In genomic region chr9:15079989-15080388, GRCh38 we compare ENCODE assay signal across 31 cellular contexts.
"Had no signal": no experiment of that assay in that cellular context is flagged by ENCODE, and none has a peak within 500 bp of the region (broad histone marks: within the 10 kb centered on the region; RNA-seq: fewer than 3 reads in every experiment).

No MANE protein-coding gene starts in this region.

- H3K36me3 Mint-ChIP-seq: activated naive CD4-positive, alpha-beta T cell treated with anti-CD3 and anti-CD28 coated beads, Interleukin-2, amount 50 U/mL, for 24 hours had no signal

- ATAC-seq: activated CD8-positive, alpha-beta T cell treated with anti-CD3 and anti-CD28 coated beads for 36 hours; activated naive CD8-positive, alpha-beta T cell treated with anti-CD3 and anti-CD28 coated beads, Interleukin-2, amount 50 U/mL, for 24 hours; activated T-cell treated with anti-CD3 and anti-CD28 coated beads, Interleukin-2, amount 50 U/mL, for 4 hours; activated T-helper 17 cell treated with anti-CD3 and anti-CD28 coated beads, Interleukin-2, amount 50 U/mL, for 72 hours; body of pancreas; effector memory CD8-positive, alpha-beta T cell; gastroesophageal sphincter had no signal

- H3K4me1 Mint-ChIP-seq: activated CD4-positive, alpha-beta T cell treated with anti-CD3 and anti-CD28 coated beads, Interleukin-2, amount 10 ng/mL, durations not matched to agents 7 days and 5 days; activated naive CD4-positive, alpha-beta T cell treated with anti-CD3 and anti-CD28 coated beads, Interleukin-2, amount 50 U/mL, for 24 hours; activated naive CD8-positive, alpha-beta T cell treated with anti-CD3 and anti-CD28 coated beads for 36 hours; activated naive CD8-positive, alpha-beta T cell treated with anti-CD3 and anti-CD28 coated beads, Interleukin-2, amount 50 U/mL, for 24 hours; activated T-helper 17 cell treated with anti-CD3 and anti-CD28 coated beads, Interleukin-2, amount 50 U/mL, for 72 hours had no signal

- H3K9me3 Mint-ChIP-seq: activated CD8-positive, alpha-beta T cell treated with anti-CD3 and anti-CD28 coated beads for 36 hours; activated naive CD8-positive, alpha-beta T cell treated with anti-CD3 and anti-CD28 coated beads, Interleukin-2, amount 50 U/mL, for 24 hours; effector memory CD8-positive, alpha-beta T cell had no signal

- FAIRE-seq: colon, endometrium, endothelial cell of umbilical vein had no signal

- H3K27me3 Mint-ChIP-seq: activated CD8-positive, alpha-beta T cell treated with anti-CD3 and anti-CD28 coated beads for 36 hours; activated naive CD4-positive, alpha-beta T cell treated with anti-CD3 and anti-CD28 coated beads, Interleukin-2, amount 50 U/mL, for 24 hours; activated naive CD8-positive, alpha-beta T cell treated with anti-CD3 and anti-CD28 coated beads for 36 hours had no signal

- H3K27me3 ChIP-seq: adrenal gland, body of pancreas, gastroesophageal sphincter had no signal

- H3K4me3 Mint-ChIP-seq: activated CD4-positive, alpha-beta T cell treated with anti-CD3 and anti-CD28 coated beads, Interleukin-2, amount 10 ng/mL, durations not matched to agents 7 days and 5 days; activated CD8-positive, alpha-beta T cell treated with anti-CD3 and anti-CD28 coated beads for 36 hours; activated naive CD4-positive, alpha-beta T cell treated with anti-CD3 and anti-CD28 coated beads, Interleukin-2, amount 50 U/mL, for 24 hours; activated naive CD8-positive, alpha-beta T cell treated with anti-CD3 and anti-CD28 coated beads for 36 hours; activated naive CD8-positive, alpha-beta T cell treated with anti-CD3 and anti-CD28 coated beads, Interleukin-2, amount 50 U/mL, for 24 hours; activated T-cell treated with anti-CD3 and anti-CD28 coated beads, Interleukin-2, amount 50 U/mL, for 4 hours; activated T-helper 17 cell treated with anti-CD3 and anti-CD28 coated beads, Interleukin-2, amount 50 U/mL, for 72 hours; effector memory CD8-positive, alpha-beta T cell had no signal

- H3K36me3 ChIP-seq: adrenal gland, esophagus squamous epithelium, gastroesophageal sphincter had no signal

- H3K27ac Mint-ChIP-seq: activated CD4-positive, alpha-beta T cell treated with anti-CD3 and anti-CD28 coated beads, Interleukin-2, amount 10 ng/mL, durations not matched to agents 7 days and 5 days; activated CD8-positive, alpha-beta T cell treated with anti-CD3 and anti-CD28 coated beads for 36 hours; activated naive CD4-positive, alpha-beta T cell treated with anti-CD3 and anti-CD28 coated beads, Interleukin-2, amount 50 U/mL, for 24 hours; activated naive CD8-positive, alpha-beta T cell treated with anti-CD3 and anti-CD28 coated beads for 36 hours; activated naive CD8-positive, alpha-beta T cell treated with anti-CD3 and anti-CD28 coated beads, Interleukin-2, amount 50 U/mL, for 24 hours; activated T-helper 17 cell treated with anti-CD3 and anti-CD28 coated beads, Interleukin-2, amount 50 U/mL, for 72 hours; effector memory CD8-positive, alpha-beta T cell had no signal

- H3K4me3 ChIP-seq: adrenal gland, body of pancreas, esophagus squamous epithelium, gastroesophageal sphincter had no signal

- DNase-seq: activated CD4-positive, alpha-beta T cell treated with anti-CD3 and anti-CD28 coated beads for 1 hour; activated CD4-positive, alpha-beta T cell treated with anti-CD3 and anti-CD28 coated beads for 4 hours; activated CD4-positive, alpha-beta T cell treated with anti-CD3 and anti-CD28 coated beads, Interleukin-2, amount 10 ng/mL, durations not matched to agents 7 days and 5 days; activated CD4-positive, alpha-beta T cell treated with anti-CD3 and anti-CD28 coated beads, Interleukin-2, amount 50 U/mL, for 4 hours; activated CD8-positive, alpha-beta memory T cell treated with anti-CD3 and anti-CD28 coated beads for 24 hours; activated CD8-positive, alpha-beta T cell treated with anti-CD3 and anti-CD28 coated beads for 36 hours; activated effector memory CD4-positive, alpha-beta T cell treated with Interleukin-2 at 50 U/mL for 16 hours; activated gamma-delta T cell treated with Interleukin-2 at 50 U/mL for 16 hours; activated naive CD4-positive, alpha-beta T cell treated with Interleukin-2 at 50 U/mL for 16 hours; activated naive CD8-positive, alpha-beta T cell treated with anti-CD3 and anti-CD28 coated beads for 36 hours; activated naive CD8-positive, alpha-beta T cell treated with anti-CD3 and anti-CD28 coated beads, Interleukin-2, amount 50 U/mL, for 24 hours; activated T-cell treated with anti-CD3 and anti-CD28 coated beads, Interleukin-2, amount 50 U/mL, for 4 hours; adrenal gland; amygdala; aorta; body of pancreas; caudate nucleus; cortex of kidney; dermis blood vessel endothelial cell; effector CD4-positive, alpha-beta T cell; effector memory CD8-positive, alpha-beta T cell; esophagus squamous epithelium; foreskin melanocyte; T-helper 2 cell had no signal

- H3K27ac ChIP-seq: epithelial cell of prostate, esophagus squamous epithelium, gastroesophageal sphincter had no signal

- H3K9me3 ChIP-seq: adrenal gland, body of pancreas, esophagus squamous epithelium, gastroesophageal sphincter had no signal

- H3K4me1 ChIP-seq: esophagus squamous epithelium, gastroesophageal sphincter had no signal
